Comparison of ENCODE assay signal across 10 cellular contexts in genomic region chr7:158781976-158782637, GRCh38.
"Had no signal": no experiment of that assay in that cellular context is flagged by ENCODE, and none has a peak within 500 bp of the region (broad histone marks: within the 10 kb centered on the region; RNA-seq: fewer than 3 reads in every experiment).

No MANE protein-coding gene starts in this region.

- H3K9me3 ChIP-seq: mucosa of descending colon, thyroid gland had no signal

- H3K4me3 ChIP-seq: mucosa of descending colon, SK-N-MC, thyroid gland had no signal

- H3K27me3 ChIP-seq: thyroid gland had no signal

- DNase-seq: activated CD8-positive, alpha-beta memory T cell treated with anti-CD3 and anti-CD28 coated beads, Interleukin-2, amount 50 U/mL, for 4 hours; activated naive CD8-positive, alpha-beta T cell treated with anti-CD3 and anti-CD28 coated beads, Interleukin-2, amount 10 ng/mL, durations not matched to agents 7 days and 5 days; hippocampal formation; occipital lobe; stimulated activated CD4-positive, alpha-beta T cell treated with anti-CD3 and anti-CD28 coated beads, Interleukin-15, amount 100 ng/mL, for 24 hours; stimulated activated CD4-positive, alpha-beta T cell treated with anti-CD3 and anti-CD28 coated beads, Interleukin-4, amount 100 ng/mL, for 24 hours; WERI-Rb-1 had no signal

- H3K27ac ChIP-seq: SK-N-MC, WERI-Rb-1 had no signal
